Comparison of ENCODE assay signal across 1 cellular context in genomic region chr5:173616577-173617118, GRCh38.
A peak's percentile ranks its signal among the peaks of the same experiment; 100 is the strongest.
TF ChIP-seq lines count a peak whose summit lies in the region.

BOD1 (minus strand) TSS chr5:173616650; CDS start chr5:173616436, 214 bp downstream.

TF ChIP-seq in HEK293, 187 proteins besides CTCF, POLR2A, EP300 and RAD21 (continued from another document and continues in another):
- TF ChIP-seq PRDM10 (tag by site-specific recombination; IDR thresholded peaks at IDR 0.05) (peak; percentile 72), ZNF138 (tag by site-specific recombination; IDR thresholded peaks at IDR 0.05; ENCODE audit: borderline replicate concordance) (no peak), ZNF514 (tag by site-specific recombination; IDR thresholded peaks at IDR 0.05) (no peak), ZNF335 (tag by site-specific recombination; conservative IDR thresholded peaks at IDR 0.05) (peak; percentile 85), ZBTB11 (tag by site-specific recombination; conservative IDR thresholded peaks at IDR 0.05; ENCODE audit: low read depth) (peak; percentile 75), MEIS1 (CRISPR knock-in tag; IDR thresholded peaks at IDR 0.05; ENCODE audit: borderline replicate concordance) (no peak), ZBTB8A (tag by site-specific recombination; IDR thresholded peaks at IDR 0.05) (peak; percentile 19; the same call in 1 of the 2 replicates), ZNF10 (tag by site-specific recombination; IDR thresholded peaks at IDR 0.05) (no peak), ZNF223 (tag by site-specific recombination; IDR thresholded peaks at IDR 0.05) (no peak), SCRT1 (tag by site-specific recombination; IDR thresholded peaks at IDR 0.05; ENCODE audit: borderline replicate concordance) (peak; percentile 26; the same call in 1 of the 2 replicates), YY2 (tag by site-specific recombination; IDR thresholded peaks at IDR 0.05) (peak; percentile 77), ZNF433 (tag by site-specific recombination; IDR thresholded peaks at IDR 0.05; ENCODE audit: low read depth) (no peak), ZNF623 (tag by site-specific recombination; IDR thresholded peaks at IDR 0.05) (no peak), ZNF423 (tag by site-specific recombination; IDR thresholded peaks at IDR 0.05) (no peak), KLF8 (tag by site-specific recombination; IDR thresholded peaks at IDR 0.05) (peak; percentile 84), ZSCAN16 (tag by site-specific recombination; IDR thresholded peaks at IDR 0.05) (no peak), EGR2 (tag by site-specific recombination; IDR thresholded peaks at IDR 0.05; ENCODE audit: low read depth) (peak; percentile 59; the same call in 1 of the 2 replicates), KLF7 (tag by site-specific recombination; IDR thresholded peaks at IDR 0.05; ENCODE audit: borderline replicate concordance) (no peak), ZNF521 (tag by site-specific recombination; IDR thresholded peaks at IDR 0.05) (no peak), ZFHX2 (tag by site-specific recombination; conservative IDR thresholded peaks at IDR 0.05) (peak; percentile 66), ZNF660 (tag by site-specific recombination; IDR thresholded peaks at IDR 0.05) (0 out of 2 replicates have a peak, but pooled peaks have one; percentile 6), ZNF169 (tag by site-specific recombination; IDR thresholded peaks at IDR 0.05) (no peak), ZNF580 (tag by site-specific recombination; IDR thresholded peaks at IDR 0.05) (peak; percentile 82), ZNF391 (tag by site-specific recombination; IDR thresholded peaks at IDR 0.05; ENCODE audit: borderline replicate concordance, low read depth) (no peak), ZNF76 (tag by site-specific recombination; IDR thresholded peaks at IDR 0.05; ENCODE audit: borderline replicate concordance, low read depth) (peak; percentile 100), ZNF24 (tag by site-specific recombination; IDR thresholded peaks at IDR 0.05) (peak; percentile 72; the same call in 1 of the 2 replicates), SP3 (tag by site-specific recombination; IDR thresholded peaks at IDR 0.05) (peak; percentile 91), YY1 (tag by site-specific recombination; IDR thresholded peaks at IDR 0.05) (0 out of 2 replicates have a peak, but pooled peaks have one; percentile 57), ZXDB (tag by site-specific recombination; IDR thresholded peaks at IDR 0.05) (peak; percentile 89), ZNF202 (tag by site-specific recombination; IDR thresholded peaks at IDR 0.05; ENCODE audit: borderline replicate concordance) (no peak), ZNF785 (tag by site-specific recombination; IDR thresholded peaks at IDR 0.05) (no peak), ZNF404 (tag by site-specific recombination; IDR thresholded peaks at IDR 0.05) (no peak), GLIS1 (tag by site-specific recombination; IDR thresholded peaks at IDR 0.05) (peak; percentile 7; the same call in 1 of the 2 replicates), SP7 (tag by site-specific recombination; IDR thresholded peaks at IDR 0.05) (0 out of 2 replicates have a peak, but pooled peaks have one; percentile 46), ZNF2 (tag by site-specific recombination; IDR thresholded peaks at IDR 0.05) (no peak), ZBTB17 (tag by site-specific recombination; IDR thresholded peaks at IDR 0.05) (peak; percentile 97)
- TF ChIP-seq, protein P1, sequence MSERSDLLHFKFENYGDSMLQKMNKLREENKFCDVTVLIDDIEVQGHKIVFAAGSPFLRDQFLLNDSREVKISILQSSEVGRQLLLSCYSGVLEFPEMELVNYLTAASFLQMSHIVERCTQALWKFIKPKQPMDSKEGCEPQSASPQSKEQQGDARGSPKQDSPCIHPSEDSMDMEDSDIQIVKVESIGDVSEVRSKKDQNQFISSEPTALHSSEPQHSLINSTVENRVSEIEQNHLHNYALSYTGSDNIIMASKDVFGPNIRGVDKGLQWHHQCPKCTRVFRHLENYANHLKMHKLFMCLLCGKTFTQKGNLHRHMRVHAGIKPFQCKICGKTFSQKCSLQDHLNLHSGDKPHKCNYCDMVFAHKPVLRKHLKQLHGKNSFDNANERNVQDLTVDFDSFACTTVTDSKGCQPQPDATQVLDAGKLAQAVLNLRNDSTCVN (tag by site-specific recombination; optimal IDR thresholded peaks at IDR 0.05), result peak; percentile 76
- TF ChIP-seq, protein P2, sequence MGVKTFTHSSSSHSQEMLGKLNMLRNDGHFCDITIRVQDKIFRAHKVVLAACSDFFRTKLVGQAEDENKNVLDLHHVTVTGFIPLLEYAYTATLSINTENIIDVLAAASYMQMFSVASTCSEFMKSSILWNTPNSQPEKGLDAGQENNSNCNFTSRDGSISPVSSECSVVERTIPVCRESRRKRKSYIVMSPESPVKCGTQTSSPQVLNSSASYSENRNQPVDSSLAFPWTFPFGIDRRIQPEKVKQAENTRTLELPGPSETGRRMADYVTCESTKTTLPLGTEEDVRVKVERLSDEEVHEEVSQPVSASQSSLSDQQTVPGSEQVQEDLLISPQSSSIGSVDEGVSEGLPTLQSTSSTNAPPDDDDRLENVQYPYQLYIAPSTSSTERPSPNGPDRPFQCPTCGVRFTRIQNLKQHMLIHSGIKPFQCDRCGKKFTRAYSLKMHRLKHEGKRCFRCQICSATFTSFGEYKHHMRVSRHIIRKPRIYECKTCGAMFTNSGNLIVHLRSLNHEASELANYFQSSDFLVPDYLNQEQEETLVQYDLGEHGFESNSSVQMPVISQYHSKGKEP (tag by site-specific recombination; IDR thresholded peaks at IDR 0.05), result no peak
- TF ChIP-seq, protein P3, sequence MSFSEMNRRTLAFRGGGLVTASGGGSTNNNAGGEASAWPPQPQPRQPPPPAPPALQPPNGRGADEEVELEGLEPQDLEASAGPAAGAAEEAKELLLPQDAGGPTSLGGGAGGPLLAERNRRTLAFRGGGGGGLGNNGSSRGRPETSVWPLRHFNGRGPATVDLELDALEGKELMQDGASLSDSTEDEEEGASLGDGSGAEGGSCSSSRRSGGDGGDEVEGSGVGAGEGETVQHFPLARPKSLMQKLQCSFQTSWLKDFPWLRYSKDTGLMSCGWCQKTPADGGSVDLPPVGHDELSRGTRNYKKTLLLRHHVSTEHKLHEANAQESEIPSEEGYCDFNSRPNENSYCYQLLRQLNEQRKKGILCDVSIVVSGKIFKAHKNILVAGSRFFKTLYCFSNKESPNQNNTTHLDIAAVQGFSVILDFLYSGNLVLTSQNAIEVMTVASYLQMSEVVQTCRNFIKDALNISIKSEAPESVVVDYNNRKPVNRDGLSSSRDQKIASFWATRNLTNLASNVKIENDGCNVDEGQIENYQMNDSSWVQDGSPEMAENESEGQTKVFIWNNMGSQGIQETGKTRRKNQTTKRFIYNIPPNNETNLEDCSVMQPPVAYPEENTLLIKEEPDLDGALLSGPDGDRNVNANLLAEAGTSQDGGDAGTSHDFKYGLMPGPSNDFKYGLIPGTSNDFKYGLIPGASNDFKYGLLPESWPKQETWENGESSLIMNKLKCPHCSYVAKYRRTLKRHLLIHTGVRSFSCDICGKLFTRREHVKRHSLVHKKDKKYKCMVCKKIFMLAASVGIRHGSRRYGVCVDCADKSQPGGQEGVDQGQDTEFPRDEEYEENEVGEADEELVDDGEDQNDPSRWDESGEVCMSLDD (tag by site-specific recombination; IDR thresholded peaks at IDR 0.05), result peak; percentile 79
- TF ChIP-seq, protein P4, sequence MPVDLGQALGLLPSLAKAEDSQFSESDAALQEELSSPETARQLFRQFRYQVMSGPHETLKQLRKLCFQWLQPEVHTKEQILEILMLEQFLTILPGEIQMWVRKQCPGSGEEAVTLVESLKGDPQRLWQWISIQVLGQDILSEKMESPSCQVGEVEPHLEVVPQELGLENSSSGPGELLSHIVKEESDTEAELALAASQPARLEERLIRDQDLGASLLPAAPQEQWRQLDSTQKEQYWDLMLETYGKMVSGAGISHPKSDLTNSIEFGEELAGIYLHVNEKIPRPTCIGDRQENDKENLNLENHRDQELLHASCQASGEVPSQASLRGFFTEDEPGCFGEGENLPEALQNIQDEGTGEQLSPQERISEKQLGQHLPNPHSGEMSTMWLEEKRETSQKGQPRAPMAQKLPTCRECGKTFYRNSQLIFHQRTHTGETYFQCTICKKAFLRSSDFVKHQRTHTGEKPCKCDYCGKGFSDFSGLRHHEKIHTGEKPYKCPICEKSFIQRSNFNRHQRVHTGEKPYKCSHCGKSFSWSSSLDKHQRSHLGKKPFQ (tag by site-specific recombination; IDR thresholded peaks at IDR 0.05), result no peak
- TF ChIP-seq, protein P5, sequence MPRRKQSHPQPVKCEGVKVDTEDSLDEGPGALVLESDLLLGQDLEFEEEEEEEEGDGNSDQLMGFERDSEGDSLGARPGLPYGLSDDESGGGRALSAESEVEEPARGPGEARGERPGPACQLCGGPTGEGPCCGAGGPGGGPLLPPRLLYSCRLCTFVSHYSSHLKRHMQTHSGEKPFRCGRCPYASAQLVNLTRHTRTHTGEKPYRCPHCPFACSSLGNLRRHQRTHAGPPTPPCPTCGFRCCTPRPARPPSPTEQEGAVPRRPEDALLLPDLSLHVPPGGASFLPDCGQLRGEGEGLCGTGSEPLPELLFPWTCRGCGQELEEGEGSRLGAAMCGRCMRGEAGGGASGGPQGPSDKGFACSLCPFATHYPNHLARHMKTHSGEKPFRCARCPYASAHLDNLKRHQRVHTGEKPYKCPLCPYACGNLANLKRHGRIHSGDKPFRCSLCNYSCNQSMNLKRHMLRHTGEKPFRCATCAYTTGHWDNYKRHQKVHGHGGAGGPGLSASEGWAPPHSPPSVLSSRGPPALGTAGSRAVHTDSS (tag by site-specific recombination; IDR thresholded peaks at IDR 0.05), result no peak
- TF ChIP-seq, protein P6, sequence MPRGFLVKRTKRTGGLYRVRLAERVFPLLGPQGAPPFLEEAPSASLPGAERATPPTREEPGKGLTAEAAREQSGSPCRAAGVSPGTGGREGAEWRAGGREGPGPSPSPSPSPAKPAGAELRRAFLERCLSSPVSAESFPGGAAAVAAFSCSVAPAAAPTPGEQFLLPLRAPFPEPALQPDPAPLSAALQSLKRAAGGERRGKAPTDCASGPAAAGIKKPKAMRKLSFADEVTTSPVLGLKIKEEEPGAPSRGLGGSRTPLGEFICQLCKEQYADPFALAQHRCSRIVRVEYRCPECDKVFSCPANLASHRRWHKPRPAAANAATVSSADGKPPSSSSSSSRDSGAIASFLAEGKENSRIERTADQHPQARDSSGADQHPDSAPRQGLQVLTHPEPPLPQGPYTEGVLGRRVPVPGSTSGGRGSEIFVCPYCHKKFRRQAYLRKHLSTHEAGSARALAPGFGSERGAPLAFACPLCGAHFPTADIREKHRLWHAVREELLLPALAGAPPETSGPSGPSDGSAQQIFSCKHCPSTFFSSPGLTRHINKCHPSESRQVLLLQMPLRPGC (tag by site-specific recombination; IDR thresholded peaks at IDR 0.05), result peak; percentile 42; the same call in 1 of the 2 replicates
- TF ChIP-seq, protein P7, sequence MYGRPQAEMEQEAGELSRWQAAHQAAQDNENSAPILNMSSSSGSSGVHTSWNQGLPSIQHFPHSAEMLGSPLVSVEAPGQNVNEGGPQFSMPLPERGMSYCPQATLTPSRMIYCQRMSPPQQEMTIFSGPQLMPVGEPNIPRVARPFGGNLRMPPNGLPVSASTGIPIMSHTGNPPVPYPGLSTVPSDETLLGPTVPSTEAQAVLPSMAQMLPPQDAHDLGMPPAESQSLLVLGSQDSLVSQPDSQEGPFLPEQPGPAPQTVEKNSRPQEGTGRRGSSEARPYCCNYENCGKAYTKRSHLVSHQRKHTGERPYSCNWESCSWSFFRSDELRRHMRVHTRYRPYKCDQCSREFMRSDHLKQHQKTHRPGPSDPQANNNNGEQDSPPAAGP (tag by site-specific recombination; IDR thresholded peaks at IDR 0.05), result no peak
